14 cellular contexts compared by ENCODE assay signal in the genomic region with DNA sequence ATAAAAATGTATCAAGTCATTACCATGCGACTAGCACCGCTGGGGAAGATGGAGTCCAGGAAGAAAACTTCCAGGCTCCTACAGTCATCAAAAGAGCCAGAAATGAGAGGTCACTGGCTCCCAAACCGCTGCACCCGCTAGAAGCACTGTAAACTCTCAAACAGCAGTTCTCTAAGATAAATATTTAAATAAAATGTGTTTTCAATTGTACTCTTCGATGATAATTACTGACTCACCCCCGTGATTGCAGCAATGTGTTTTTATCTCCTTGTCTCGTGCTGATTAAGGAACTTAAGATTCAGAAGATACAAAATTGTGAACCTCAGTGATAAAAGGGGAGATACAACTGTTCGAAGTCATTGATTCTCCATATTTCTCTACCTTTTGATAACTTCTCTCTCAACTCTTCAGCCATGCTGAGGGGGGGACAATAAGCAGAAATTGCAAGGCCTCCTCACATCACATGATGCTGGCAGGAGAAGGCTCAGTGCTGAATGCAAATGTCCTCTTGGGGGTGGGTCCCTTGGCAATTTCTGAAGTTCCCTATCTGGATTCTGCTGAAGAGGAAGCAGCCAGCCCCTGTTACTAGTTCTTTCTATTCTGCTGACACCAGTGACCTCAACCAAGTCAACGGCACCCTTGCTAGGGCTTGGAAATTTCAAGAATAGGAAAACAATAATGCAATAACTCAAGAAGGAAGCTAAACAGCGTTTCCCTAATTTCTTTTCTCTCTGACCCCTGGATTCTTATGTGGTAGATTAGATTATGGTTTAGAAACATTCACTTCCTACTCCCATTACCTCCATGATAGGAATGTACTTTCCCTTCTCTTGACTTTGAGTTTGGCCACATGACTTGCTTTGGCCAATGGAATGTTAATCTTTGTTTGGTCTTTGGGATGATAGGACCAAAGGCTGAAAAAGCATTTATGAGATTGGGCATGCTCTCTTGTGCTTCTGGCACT. TPM values are rescaled to one million over a fixed set of nuclear protein-coding genes. Genes with fewer than 3 reads are reported as not detected.
DNase-seq lines count a peak whose midpoint lies in the region; ATAC-seq, FAIRE-seq and TF ChIP-seq lines count a peak whose summit lies in the region.
"Had no signal": no experiment of that assay in that cellular context is flagged by ENCODE, and none has a peak within 500 bp of the region (broad histone marks: within the 10 kb centered on the region; RNA-seq: fewer than 3 reads in every experiment).

No MANE protein-coding gene starts in this region.

- POLR2A ChIA-PET in AG04450 (lab: Yijun Ruan, JAX): no interaction called here

- ATAC-seq in lower lobe of right lung: peak; percentile 52 to 80
- ATAC-seq in GM21526 (IDR thresholded peaks at IDR 0.05; ENCODE audit: low FRiP score, unreplicated experiment): no peak
- ATAC-seq in GM21737 (IDR thresholded peaks at IDR 0.05; ENCODE audit: unreplicated experiment): no peak

- H3K27me3 Mint-ChIP-seq in astrocyte (ENCODE audit: low read depth, unreplicated experiment): no peaks in the 10 kb centered on the region
- H3K27me3 Mint-ChIP-seq: activated CD4-positive, alpha-beta T cell treated with anti-CD3 and anti-CD28 coated beads, Interleukin-2, amount 10 ng/mL, durations not matched to agents 7 days and 5 days; activated naive CD4-positive, alpha-beta T cell treated with anti-CD3 and anti-CD28 coated beads, Interleukin-2, amount 10 ng/mL, durations not matched to agents 7 days and 5 days had no signal

- no peaks in the 10 kb centered on the region for H3K4me1 Mint-ChIP-seq in astrocyte (ENCODE audit: low read depth, unreplicated experiment)
- H3K4me1 Mint-ChIP-seq: activated CD4-positive, alpha-beta T cell treated with anti-CD3 and anti-CD28 coated beads, Interleukin-2, amount 10 ng/mL, durations not matched to agents 7 days and 5 days; activated naive CD4-positive, alpha-beta T cell treated with anti-CD3 and anti-CD28 coated beads, Interleukin-2, amount 10 ng/mL, durations not matched to agents 7 days and 5 days had no signal

- no peaks in the 10 kb centered on the region for H3K79me2 ChIP-seq in astrocyte (ENCODE audit: insufficient read depth, low read length)

- H3K36me3 ChIP-seq in astrocyte (ENCODE audit: insufficient read depth, low read length) (no peaks in the 10 kb centered on the region), lower lobe of right lung (no peaks in the 10 kb centered on the region)
- H3K36me3 ChIP-seq: BLaER1, tibial nerve had no signal

- CTCF ChIA-PET in AG04450 (lab: Charles Lee): no interaction called here

- no peak overlapping the region for H3K4me3 ChIP-seq in AG04450 (ENCODE audit: low read depth, low read length)
- H3K4me3 ChIP-seq in astrocyte (ENCODE audit: insufficient read depth, low read depth, low read length): no peak overlapping the region
- no peak overlapping the region for H3K4me3 ChIP-seq in lower lobe of right lung
- no peak overlapping the region for H3K4me3 ChIP-seq in dorsolateral prefrontal cortex
- H3K4me3 ChIP-seq: BLaER1, tibial nerve had no signal

- TF ChIP-seq CTCF in AG04450 (IDR thresholded peaks at IDR 0.05; ENCODE audit: low read depth, low read length) (no peak), astrocyte (IDR thresholded peaks at IDR 0.05; ENCODE audit: insufficient read depth, low read depth, low read length) (no peak), lower lobe of right lung (IDR thresholded peaks at IDR 0.05) (no peak), dorsolateral prefrontal cortex (IDR thresholded peaks at IDR 0.05 in 54 of 56, conservative IDR thresholded peaks at IDR 0.05 in 2 of 56; ENCODE audit: low read depth in 1 of 56, partially characterized antibody in 56 of 56) (no peak)

- no peak overlapping the region for H3K9ac ChIP-seq in astrocyte (ENCODE audit: low read length)
- H3K9ac ChIP-seq: BLaER1 had no signal

- H3K9me3 ChIP-seq in AG04450 (ENCODE audit: control insufficient read depth, insufficient read depth, low read length): no peaks in the 10 kb centered on the region
- no peaks in the 10 kb centered on the region for H3K9me3 ChIP-seq in astrocyte (ENCODE audit: insufficient read depth, low read depth, low read length)
- no peaks in the 10 kb centered on the region for H3K9me3 ChIP-seq in lower lobe of right lung
- H3K9me3 ChIP-seq: tibial nerve had no signal

- H4K20me1 ChIP-seq in astrocyte (ENCODE audit: insufficient read depth, low read length): no peaks in the 10 kb centered on the region
- H4K20me1 ChIP-seq: BLaER1 had no signal

- H3K27ac ChIP-seq in AG04450 (ENCODE audit: low read depth, low read length) (no peak overlapping the region), astrocyte (ENCODE audit: low read depth, low read length) (no peak overlapping the region), lower lobe of right lung (no peak overlapping the region), dorsolateral prefrontal cortex (no peak overlapping the region)
- H3K27ac ChIP-seq: BLaER1 had no signal

- intact Hi-C loops in lower lobe of right lung (cut with DNase I): no loop called here
- intact Hi-C loops in dorsolateral prefrontal cortex (cut with DNase I): no loop called here

- H3K9me3 Mint-ChIP-seq in astrocyte (ENCODE audit: unreplicated experiment): peaks cover 6% of the 10 kb centered on the region
- H3K9me3 Mint-ChIP-seq: activated CD4-positive, alpha-beta T cell treated with anti-CD3 and anti-CD28 coated beads, Interleukin-2, amount 10 ng/mL, durations not matched to agents 7 days and 5 days; activated naive CD4-positive, alpha-beta T cell treated with anti-CD3 and anti-CD28 coated beads, Interleukin-2, amount 10 ng/mL, durations not matched to agents 7 days and 5 days had no signal

- H3K4me2 ChIP-seq in astrocyte (ENCODE audit: low read length): no peak overlapping the region
- H3K4me2 ChIP-seq: BLaER1 had no signal

- H3K27me3 ChIP-seq in AG04450 (ENCODE audit: control insufficient read depth, insufficient read depth, low read length) (peaks cover 10% of the 10 kb centered on the region), astrocyte (ENCODE audit: insufficient read depth, low read length) (no peaks in the 10 kb centered on the region), lower lobe of right lung (ENCODE audit: low read depth) (no peaks in the 10 kb centered on the region), dorsolateral prefrontal cortex (no peaks in the 10 kb centered on the region)
- H3K27me3 ChIP-seq: BLaER1, tibial nerve had no signal

- no peak overlapping the region for H3K4me3 Mint-ChIP-seq in astrocyte (ENCODE audit: unreplicated experiment)
- H3K4me3 Mint-ChIP-seq: activated CD4-positive, alpha-beta T cell treated with anti-CD3 and anti-CD28 coated beads, Interleukin-2, amount 10 ng/mL, durations not matched to agents 7 days and 5 days; activated naive CD4-positive, alpha-beta T cell treated with anti-CD3 and anti-CD28 coated beads, Interleukin-2, amount 10 ng/mL, durations not matched to agents 7 days and 5 days had no signal

- DNase-seq in AG04450 (ENCODE audit: low read depth, low spot score) (peak; percentile 33), Kasumi-1 (lab: John Stamatoyannopoulos, UW) (peak; percentile 59 to 63), astrocyte (ENCODE audit: low read depth) (peak; percentile 44), lower lobe of right lung (peak; percentile 46), 8988T (no peak), dorsolateral prefrontal cortex (no peak)
- DNase-seq: activated CD4-positive, alpha-beta T cell treated with anti-CD3 and anti-CD28 coated beads, Interleukin-2, amount 10 ng/mL, durations not matched to agents 7 days and 5 days; activated naive CD4-positive, alpha-beta T cell treated with anti-CD3 and anti-CD28 coated beads, Interleukin-2, amount 10 ng/mL, durations not matched to agents 7 days and 5 days; NCI-H2081; stimulated activated CD4-positive, alpha-beta T cell treated with anti-CD3 and anti-CD28 coated beads, Interleukin-4, amount 100 ng/mL, for 1 hour had no signal

- no peaks in the 10 kb centered on the region for H3K36me3 Mint-ChIP-seq in astrocyte (ENCODE audit: low read depth, unreplicated experiment)
- H3K36me3 Mint-ChIP-seq: activated naive CD4-positive, alpha-beta T cell treated with anti-CD3 and anti-CD28 coated beads, Interleukin-2, amount 10 ng/mL, durations not matched to agents 7 days and 5 days had no signal

- no peaks in the 10 kb centered on the region for H3K4me1 ChIP-seq in astrocyte (ENCODE audit: insufficient read depth, low read length)
- H3K4me1 ChIP-seq in lower lobe of right lung: peaks cover 13% of the 10 kb centered on the region
- H3K4me1 ChIP-seq: BLaER1 had no signal

- FAIRE-seq in astrocyte (lab: Jason Lieb, UNC): peak; percentile 29

- no peak overlapping the region for H3K27ac Mint-ChIP-seq in astrocyte (ENCODE audit: unreplicated experiment)
- H3K27ac Mint-ChIP-seq: activated CD4-positive, alpha-beta T cell treated with anti-CD3 and anti-CD28 coated beads, Interleukin-2, amount 10 ng/mL, durations not matched to agents 7 days and 5 days; activated naive CD4-positive, alpha-beta T cell treated with anti-CD3 and anti-CD28 coated beads, Interleukin-2, amount 10 ng/mL, durations not matched to agents 7 days and 5 days had no signal

- H2AFZ ChIP-seq in astrocyte (ENCODE audit: low read depth, low read length): no peak overlapping the region

RNA-seq across cellular contexts. Expression of gene FOXP1, which starts 46.0 kb away (rescaled TPM):
- polyA plus RNA-seq in AG04450 (2011; rRNA removed): 53.3 and 56.6 TPM in 2 replicates
- polyA minus RNA-seq in AG04450 (2011; rRNA and poly(A)+ RNA removed): 294 TPM in 2 replicates
- total RNA-seq in astrocyte (107 and 124 TPM in 2 replicates), lower lobe of right lung (138 TPM), dorsolateral prefrontal cortex (100 to 1,000 TPM in 108 of 120 experiments, 10 to 100 TPM in 12; 84.2 to 160 (median 118) TPM)

Comparison
In these comparisons a context has a peak if more than half of its experiments do, and no peak if none do; other contexts are left out.
1. DNase-seq: peak in AG04450 (single experiment), Kasumi-1 (2 of 2), astrocyte (single experiment) and lower lobe of right lung (single experiment); none in 8988T (single experiment) and dorsolateral prefrontal cortex (0 of 10).
2. ATAC-seq: peak in lower lobe of right lung (2 of 2); none in GM21526 (single experiment) and GM21737 (single experiment).